ENCODE assay signal across 12 cellular contexts in genomic region chr1:54314691-54315455, GRCh38.
DNase-seq lines count a peak whose midpoint lies in the region; ATAC-seq and TF ChIP-seq lines count a peak whose summit lies in the region.
"Had no signal": no experiment of that assay in that cellular context is flagged by ENCODE, and none has a peak within 500 bp of the region (broad histone marks: within the 10 kb centered on the region; RNA-seq: fewer than 3 reads in every experiment).

No MANE protein-coding gene starts in this region.

- TF ChIP-seq POLR2A in vagina (IDR thresholded peaks at IDR 0.05), result no peak

- H3K27ac Mint-ChIP-seq in mesothelial cell of epicardium, result peak overlapping the region; percentile 91

- no peak for ATAC-seq in HG03196 (IDR thresholded peaks at IDR 0.05; ENCODE audit: unreplicated experiment)

- H3K4me1 Mint-ChIP-seq in mesothelial cell of epicardium, result peaks cover 53% of the 10 kb centered on the region

- H3K4me3 ChIP-seq in left ventricle myocardium inferior, result no peak overlapping the region
- H3K4me3 ChIP-seq in right atrium auricular region, result no peak overlapping the region
- H3K4me3 ChIP-seq in vagina, result no peak overlapping the region
- H3K4me3 ChIP-seq: Peyer's patch had no signal

- no peaks in the 10 kb centered on the region for H3K9me3 ChIP-seq in left ventricle myocardium inferior (replicated peaks)
- H3K9me3 ChIP-seq in right atrium auricular region, result no peaks in the 10 kb centered on the region
- no peaks in the 10 kb centered on the region for H3K9me3 ChIP-seq in vagina
- H3K9me3 ChIP-seq: Peyer's patch had no signal

- DNase-seq in left ventricle myocardium inferior (no peak), right atrium auricular region (ENCODE audit: low spot score) (no peak), mesothelial cell of epicardium (ENCODE audit: low spot score in 2 of 2, unreplicated experiment in 2 of 2) (no peak), vagina (ENCODE audit: extremely low spot score in 2 of 2) (no peak), epidermal melanocyte (ENCODE audit: insufficient read length, low spot score) (no peak), SKM-1 treated with dmso at 0.1 percent for 144 hours (lab: John Stamatoyannopoulos, UW; ENCODE audit: unreplicated experiment) (no peak)
- DNase-seq: activated effector memory CD4-positive, alpha-beta T cell treated with Interleukin-2 at 50 U/mL for 16 hours; cortex of kidney; MV-4-11; Peyer's patch had no signal

- H3K36me3 ChIP-seq in left ventricle myocardium inferior, result no peaks in the 10 kb centered on the region
- H3K36me3 ChIP-seq in right atrium auricular region, result no peaks in the 10 kb centered on the region
- no peaks in the 10 kb centered on the region for H3K36me3 ChIP-seq in vagina
- H3K36me3 ChIP-seq: Peyer's patch had no signal

- peaks cover 11% of the 10 kb centered on the region for H3K36me3 Mint-ChIP-seq in mesothelial cell of epicardium

- no peak overlapping the region for H3K4me3 Mint-ChIP-seq in mesothelial cell of epicardium

- no peaks in the 10 kb centered on the region for H3K27me3 ChIP-seq in left ventricle myocardium inferior (ENCODE audit: low read depth)
- H3K27me3 ChIP-seq in right atrium auricular region, result no peaks in the 10 kb centered on the region
- no peaks in the 10 kb centered on the region for H3K27me3 ChIP-seq in vagina
- H3K27me3 ChIP-seq: Peyer's patch had no signal

- no peaks in the 10 kb centered on the region for H3K9me3 Mint-ChIP-seq in mesothelial cell of epicardium

- H3K27me3 Mint-ChIP-seq in mesothelial cell of epicardium (ENCODE audit: low read depth), result no peaks in the 10 kb centered on the region

- no peak for TF ChIP-seq CTCF in left ventricle myocardium inferior (IDR thresholded peaks at IDR 0.05; ENCODE audit: borderline replicate concordance)
- TF ChIP-seq CTCF in right atrium auricular region (IDR thresholded peaks at IDR 0.05), result no peak
- TF ChIP-seq CTCF in mesothelial cell of epicardium (IDR thresholded peaks at IDR 0.05; ENCODE audit: unreplicated experiment), result no peak
- TF ChIP-seq CTCF in vagina (IDR thresholded peaks at IDR 0.05), result no peak

- H3K4me1 ChIP-seq in left ventricle myocardium inferior (peaks cover 56% of the 10 kb centered on the region), right atrium auricular region (peaks cover 0 to 38% of the 10 kb centered on the region in 2 donors), vagina (peaks cover 89% of the 10 kb centered on the region)

- intact Hi-C loops in left ventricle myocardium inferior (cut with micrococcal nuclease) (no loop called here), vagina (cut with DNase I) (no loop called here)

- H3K27ac ChIP-seq in left ventricle myocardium inferior (replicated peaks) (peak overlapping the region; percentile 80), right atrium auricular region (no peak overlapping the region), angular gyrus (ENCODE audit: low read depth, low read length) (peak overlapping the region; percentile 22), vagina (peak overlapping the region; percentile 33)

Comparison
In these comparisons a context has a peak if more than half of its experiments do, and no peak if none do; other contexts are left out.
1. H3K27ac ChIP-seq: peak in left ventricle myocardium inferior (single experiment), angular gyrus (single experiment) and vagina (single experiment); none in right atrium auricular region (0 of 2).